In genomic region chr7:27187702-27188665, GRCh38 we compare ENCODE assay signal across 10 cellular contexts. TPM values are rescaled to one million over a fixed set of nuclear protein-coding genes. Genes with fewer than 3 reads are reported as not detected.
A peak's percentile ranks its signal among the peaks of the same experiment; 100 is the strongest.
DNase-seq lines count a peak whose midpoint lies in the region; ATAC-seq and TF ChIP-seq lines count a peak whose summit lies in the region.
"Had no signal": no experiment of that assay in that cellular context is flagged by ENCODE, and none has a peak within 500 bp of the region (broad histone marks: within the 10 kb centered on the region; RNA-seq: fewer than 3 reads in every experiment).

No MANE protein-coding gene starts in this region.

- H3K9me3 Mint-ChIP-seq in activated T-cell treated with anti-CD3 and anti-CD28 coated beads, Interleukin-2, amount 50 U/mL, for 4 hours: no peaks in the 10 kb centered on the region
- H3K9me3 Mint-ChIP-seq in stimulated activated memory B cell treated with anti-CD40 and anti-IgM and Interleukin-4, amounts not matched to agents 10 μg/mL and 1 μg/mL and 100 μg/mL, for 72 hours: no peaks in the 10 kb centered on the region

- intact Hi-C loops in left colon (cut with DNase I, micrococcal nuclease): no loop called here

- H3K27me3 ChIP-seq in SK-N-SH (ENCODE audit: insufficient read depth): peaks cover 98% of the 10 kb centered on the region

- no peak for TF ChIP-seq EP300 in SK-N-SH (IDR thresholded peaks at IDR 0.05; ENCODE audit: borderline replicate concordance in 1 of 2, low read depth in 1 of 2, low read length in 1 of 2)

- H3K36me3 Mint-ChIP-seq in activated T-cell treated with anti-CD3 and anti-CD28 coated beads, Interleukin-2, amount 50 U/mL, for 4 hours (ENCODE audit: insufficient read depth): no peaks in the 10 kb centered on the region
- H3K36me3 Mint-ChIP-seq in stimulated activated memory B cell treated with anti-CD40 and anti-IgM and Interleukin-4, amounts not matched to agents 10 μg/mL and 1 μg/mL and 100 μg/mL, for 72 hours: no peaks in the 10 kb centered on the region

- H3K9ac ChIP-seq in SK-N-SH: no peak overlapping the region

- H4K20me1 ChIP-seq in SK-N-SH (ENCODE audit: insufficient read depth): peaks cover 30% of the 10 kb centered on the region

- H3K27me3 Mint-ChIP-seq in activated T-cell treated with anti-CD3 and anti-CD28 coated beads, Interleukin-2, amount 50 U/mL, for 4 hours (ENCODE audit: low read depth): peaks cover 88% of the 10 kb centered on the region
- peaks cover 90% of the 10 kb centered on the region for H3K27me3 Mint-ChIP-seq in stimulated activated memory B cell treated with anti-CD40 and anti-IgM and Interleukin-4, amounts not matched to agents 10 μg/mL and 1 μg/mL and 100 μg/mL, for 72 hours

- H3K9me2 ChIP-seq in SK-N-SH: no peaks in the 10 kb centered on the region

- H3K4me1 Mint-ChIP-seq in activated T-cell treated with anti-CD3 and anti-CD28 coated beads, Interleukin-2, amount 50 U/mL, for 4 hours (ENCODE audit: low read depth): peaks cover 49% of the 10 kb centered on the region
- peaks cover 25% of the 10 kb centered on the region for H3K4me1 Mint-ChIP-seq in stimulated activated memory B cell treated with anti-CD40 and anti-IgM and Interleukin-4, amounts not matched to agents 10 μg/mL and 1 μg/mL and 100 μg/mL, for 72 hours

- DNase-seq in SK-N-SH (no peak), left colon (peak; percentile 24 to 44), CD1c-positive myeloid dendritic cell (ENCODE audit: extremely low spot score) (no peak), cerebellar cortex (ENCODE audit: low spot score) (no peak), NCI-H1436 treated with DMSO at 0.1 percent for 48 hours (lab: John Stamatoyannopoulos, UW) (no peak)
- DNase-seq in activated T-cell treated with anti-CD3 and anti-CD28 coated beads, Interleukin-2, amount 50 U/mL, for 4 hours: no peak

- no peak overlapping the region for H3K27ac ChIP-seq in SK-N-SH (ENCODE audit: low read depth in 2 of 2, low read length in 1 of 2)

- ATAC-seq in SK-N-SH treated with all-trans-retinoic acid at 6 μM for 48 hours: no peak
- ATAC-seq in activated T-cell treated with anti-CD3 and anti-CD28 coated beads, Interleukin-2, amount 50 U/mL, for 4 hours: no peak
- ATAC-seq in left colon: no peak
- no peak for ATAC-seq in stimulated activated memory B cell treated with anti-CD40 and anti-IgM and Interleukin-4, amounts not matched to agents 10 μg/mL and 1 μg/mL and 100 μg/mL, for 72 hours

- H3K4me3 Mint-ChIP-seq in activated T-cell treated with anti-CD3 and anti-CD28 coated beads, Interleukin-2, amount 50 U/mL, for 4 hours: peak overlapping the region; percentile 68
- H3K4me3 Mint-ChIP-seq in stimulated activated memory B cell treated with anti-CD40 and anti-IgM and Interleukin-4, amounts not matched to agents 10 μg/mL and 1 μg/mL and 100 μg/mL, for 72 hours: peak overlapping the region; percentile 52

- H3K4me3 ChIP-seq in SK-N-SH (ENCODE audit: low read depth in 2 of 2, low read length in 1 of 2): no peak overlapping the region

- TF ChIP-seq RAD21 in SK-N-SH (IDR thresholded peaks at IDR 0.05; ENCODE audit: low read length): no peak

- H3K27ac Mint-ChIP-seq in stimulated activated memory B cell treated with anti-CD40 and anti-IgM and Interleukin-4, amounts not matched to agents 10 μg/mL and 1 μg/mL and 100 μg/mL, for 72 hours: no peak overlapping the region

- POLR2A ChIA-PET in SK-N-SH (lab: Yijun Ruan, JAX): no interaction called here

- H3K4me1 ChIP-seq in SK-N-SH (ENCODE audit: control insufficient read depth in 1 of 2, insufficient read depth in 2 of 2, low read depth in 1 of 2, low read length in 1 of 2): peaks cover 4 to 9% of the 10 kb centered on the region in 2 experiments; a peak in 1 of 4 replicates

- peak overlapping the region; percentile 13; the same call in 1 of the 2 replicates for H2AFZ ChIP-seq in SK-N-SH (ENCODE audit: low read depth)

- WGBS in SK-N-SH (ENCODE audit: low lambda C conversion rate): 23% methylated on average over 50 of the region's 55 CpGs

- H3K79me2 ChIP-seq in SK-N-SH (ENCODE audit: insufficient read depth): no peaks in the 10 kb centered on the region

- CTCF ChIA-PET in SK-N-SH (lab: Yijun Ruan, JAX): interaction anchor here (0.7 to 10.7 kb wide), 13 partner anchors 7 to 832 kb away, joined by 3 to 84 read pairs (median 10); partner anchors contain the start of gene HOXA3

- no peak for TF ChIP-seq CTCF in SK-N-SH (IDR thresholded peaks at IDR 0.05)

- no peaks in the 10 kb centered on the region for H3K36me3 ChIP-seq in SK-N-SH (replicated peaks in 1 of 2; ENCODE audit: control insufficient read depth in 1 of 2, insufficient read depth in 2 of 2, low read length in 1 of 2)

- H3K4me2 ChIP-seq in SK-N-SH: peak overlapping the region; percentile 51; the same call in 1 of the 2 replicates

- no peaks in the 10 kb centered on the region for H3K9me3 ChIP-seq in SK-N-SH

- H3F3A ChIP-seq in SK-N-SH (replicated peaks; ENCODE audit: insufficient read depth): peaks cover 11% of the 10 kb centered on the region

TF ChIP-seq in SK-N-SH, 30 proteins besides CTCF, POLR2A, EP300 and RAD21:
- TF ChIP-seq ELF1 (IDR thresholded peaks at IDR 0.05) (no peak), POLR2AphosphoS5 (IDR thresholded peaks at IDR 0.05; ENCODE audit: low read depth, low read length) (no peak), FOSL2 (IDR thresholded peaks at IDR 0.05; ENCODE audit: borderline replicate concordance, low read depth) (no peak), FOXJ3 (CRISPR knock-in tag; IDR thresholded peaks at IDR 0.05) (no peak), USF1 (IDR thresholded peaks at IDR 0.05; ENCODE audit: borderline replicate concordance, low read depth) (no peak), TEAD4 (IDR thresholded peaks at IDR 0.05; ENCODE audit: borderline replicate concordance, insufficient read depth) (no peak), EZH2phosphoT487 (IDR thresholded peaks at IDR 0.05; ENCODE audit: borderline replicate concordance, low read depth) (peak; percentile 34)
TF ChIP-seq in SK-N-SH: peak in this region for 1.

TF ChIP-seq in SK-N-SH treated with all-trans-retinoic acid at 6 μM for 48 hours, 23 proteins besides CTCF, POLR2A, EP300 and RAD21:
- TF ChIP-seq ZNF8 (CRISPR knock-in tag; IDR thresholded peaks at IDR 0.05): no peak
- TF ChIP-seq ISL1 (CRISPR knock-in tag; IDR thresholded peaks at IDR 0.05): no peak
- no peak for TF ChIP-seq TSHZ2 (CRISPR knock-in tag; IDR thresholded peaks at IDR 0.05)
- TF ChIP-seq TOX (CRISPR knock-in tag; IDR thresholded peaks at IDR 0.05; ENCODE audit: borderline replicate concordance): no peak

RNA-seq across cellular contexts. Expression of gene HOXA11, which starts 3.0 kb away (rescaled TPM):
- not detected in 2 replicates for polyA plus RNA-seq in SK-N-SH (2012; rRNA removed)
- polyA plus RNA-seq in SK-N-SH (2012; cell fraction: cytosol; rRNA removed): not detected in 2 replicates
- polyA plus RNA-seq in SK-N-SH (2012; cell fraction: nucleus; rRNA removed): not detected in 2 replicates
- not detected for total RNA-seq in activated T-cell treated with anti-CD3 and anti-CD28 coated beads, Interleukin-2, amount 50 U/mL, for 4 hours
- total RNA-seq in left colon: 1 to 10 TPM; 3.1 to 6.1 TPM
- total RNA-seq: fibroblast of lung had no signal

RNA-seq across cellular contexts. Expression of gene HOXA13, which starts 11.9 kb away (rescaled TPM):
- not detected in 2 replicates for polyA plus RNA-seq in SK-N-SH (2012; rRNA removed)
- polyA plus RNA-seq in SK-N-SH (2012; cell fraction: cytosol; rRNA removed): not detected in 2 replicates
- not detected in 2 replicates for polyA plus RNA-seq in SK-N-SH (2012; cell fraction: nucleus; rRNA removed)
- not detected for total RNA-seq in activated T-cell treated with anti-CD3 and anti-CD28 coated beads, Interleukin-2, amount 50 U/mL, for 4 hours
- total RNA-seq in left colon: 10 to 100 TPM; 35.2 to 39.4 TPM
- total RNA-seq: fibroblast of lung had no signal
- polyA plus RNA-seq: fibroblast of lung had no signal

RNA-seq across cellular contexts. Expression of gene HOXA10, which starts 13.9 kb away (rescaled TPM):
- polyA plus RNA-seq in SK-N-SH (2012; rRNA removed): not detected in 2 replicates
- not detected in 2 replicates for polyA plus RNA-seq in SK-N-SH (2012; cell fraction: cytosol; rRNA removed)
- polyA plus RNA-seq in SK-N-SH (2012; cell fraction: nucleus; rRNA removed): not detected in 2 replicates
- total RNA-seq in activated T-cell treated with anti-CD3 and anti-CD28 coated beads, Interleukin-2, amount 50 U/mL, for 4 hours: under 1 TPM; 0.08 to 0.14 (median 0.10) TPM
- 10 to 100 TPM; 23.4 to 30.0 TPM for total RNA-seq in left colon

RNA-seq across cellular contexts. Expression of gene HOXA9, which starts 22.6 kb away (rescaled TPM):
- polyA plus RNA-seq in SK-N-SH (2012; rRNA removed): not detected in 2 replicates
- not detected in 2 replicates for polyA plus RNA-seq in SK-N-SH (2012; cell fraction: cytosol; rRNA removed)
- polyA plus RNA-seq in SK-N-SH (2012; cell fraction: nucleus; rRNA removed): not detected in 2 replicates
- total RNA-seq in activated T-cell treated with anti-CD3 and anti-CD28 coated beads, Interleukin-2, amount 50 U/mL, for 4 hours: under 1 TPM in 2 of 3 donors, not detected in 1; 0.28 to 0.76 TPM
- 10 to 100 TPM; 18.0 to 28.6 TPM for total RNA-seq in left colon
- total RNA-seq: fibroblast of lung had no signal

RNA-seq across cellular contexts. Expression of gene HOXA7, which starts 31.5 kb away (rescaled TPM):
- not detected in 2 replicates for polyA plus RNA-seq in SK-N-SH (2012; rRNA removed)
- polyA plus RNA-seq in SK-N-SH (2012; cell fraction: cytosol; rRNA removed): not detected in 2 replicates
- not detected in 2 replicates for polyA plus RNA-seq in SK-N-SH (2012; cell fraction: nucleus; rRNA removed)
- total RNA-seq in activated T-cell treated with anti-CD3 and anti-CD28 coated beads, Interleukin-2, amount 50 U/mL, for 4 hours: not detected
- 10 to 100 TPM; 30.2 to 38.9 TPM for total RNA-seq in left colon
- total RNA-seq: A172 had no signal

Comparison
In these comparisons a context has a peak if more than half of its experiments do, and no peak if none do; other contexts are left out.
1. DNase-seq: peak in left colon (2 of 2); none in SK-N-SH (single experiment), activated T-cell treated with anti-CD3 and anti-CD28 coated beads, Interleukin-2, amount 50 U/mL, for 4 hours (single experiment), CD1c-positive myeloid dendritic cell (single experiment), cerebellar cortex (single experiment) and NCI-H1436 treated with DMSO at 0.1 percent for 48 hours (single experiment).
2. RNA of gene HOXA13, which starts 11.9 kb away (total RNA-seq): 35.2 to 39.4 TPM in left colon; not detected in activated T-cell treated with anti-CD3 and anti-CD28 coated beads, Interleukin-2, amount 50 U/mL, for 4 hours; every median in the first group is over 10 times any median in the second.
3. RNA of gene HOXA10, which starts 13.9 kb away (total RNA-seq): 23.4 to 30.0 TPM in left colon; 0.08 to 0.14 TPM in activated T-cell treated with anti-CD3 and anti-CD28 coated beads, Interleukin-2, amount 50 U/mL, for 4 hours; every median in the first group is over 10 times any median in the second.